ENCODE assay signal across 14 cellular contexts in genomic region chr9:90808890-90809685, GRCh38. TPM values are rescaled to one million over a fixed set of nuclear protein-coding genes. Genes with fewer than 3 reads are reported as not detected.
DNase-seq lines count a peak whose midpoint lies in the region; ATAC-seq and TF ChIP-seq lines count a peak whose summit lies in the region.
"Had no signal": no experiment of that assay in that cellular context is flagged by ENCODE, and none has a peak within 500 bp of the region (broad histone marks: within the 10 kb centered on the region; RNA-seq: fewer than 3 reads in every experiment).

No MANE protein-coding gene starts in this region.

- ATAC-seq in GM21447 (IDR thresholded peaks at IDR 0.05; ENCODE audit: unreplicated experiment), result peak; percentile 51
- no peak for ATAC-seq in GM18520 (IDR thresholded peaks at IDR 0.05; ENCODE audit: unreplicated experiment)
- ATAC-seq in PC-3, result no peak
- no peak for ATAC-seq in GM19351 (IDR thresholded peaks at IDR 0.05; ENCODE audit: unreplicated experiment)
- no peak for ATAC-seq in HG02642 (IDR thresholded peaks at IDR 0.05; ENCODE audit: poor library complexity, unreplicated experiment)

- H3K36me3 ChIP-seq in OCI-LY7 (ENCODE audit: insufficient read depth, low read length) (peaks cover 49% of the 10 kb centered on the region), PC-3 (ENCODE audit: low read depth, low read length) (no peaks in the 10 kb centered on the region)
- H3K36me3 ChIP-seq: BE2C, cardiac muscle cell had no signal

- CTCF ChIA-PET in OCI-LY7 (lab: Charles Lee; ENCODE audit: unreplicated experiment), result interaction anchor here (0.6 kb wide), 1 partner anchor 918 kb away, joined by 3 read pairs; no protein-coding TSS in a partner anchor
- CTCF ChIA-PET in PC-3 (lab: Charles Lee), result no interaction called here

- H3K79me2 ChIP-seq in OCI-LY7 (ENCODE audit: insufficient read depth, low read depth, low read length) (peaks cover 100% of the 10 kb centered on the region), PC-3 (ENCODE audit: low read length) (peaks cover 17% of the 10 kb centered on the region)

- intact Hi-C loops in OCI-LY7 (cut with micrococcal nuclease; ENCODE audit: unreplicated experiment) (loop anchor here (10.0 kb wide), 2 partner anchors 1064 to 1494 kb away; partner anchors contain the start of genes CKS2 and SECISBP2), PC-3 (cut with micrococcal nuclease) (no loop called here)

- H2AFZ ChIP-seq in OCI-LY7 (ENCODE audit: low read length) (no peak overlapping the region), PC-3 (ENCODE audit: low read length) (no peak overlapping the region)

- H3K9me2 ChIP-seq in OCI-LY7 (ENCODE audit: insufficient read depth, low read length) (no peaks in the 10 kb centered on the region), PC-3 (replicated peaks; ENCODE audit: low read length) (no peaks in the 10 kb centered on the region)

- H3K9ac ChIP-seq in PC-3 (ENCODE audit: low read length), result no peak overlapping the region

- no peaks in the 10 kb centered on the region for H3K27me3 ChIP-seq in PC-3 (ENCODE audit: low read length)

- BruUV-seq in OCI-LY7 (replicated peaks; lab: Mats Ljungman, UMichigan) (no TSS peak), PC-3 (replicated peaks; lab: Mats Ljungman, UMichigan) (no TSS peak)

- peak overlapping the region; percentile 8 for H3K4me3 ChIP-seq in OCI-LY7 (ENCODE audit: low read depth, low read length, poor library complexity, severe bottlenecking)
- H3K4me3 ChIP-seq in PC-3 (ENCODE audit: low read length), result no peak overlapping the region
- H3K4me3 ChIP-seq: cardiac muscle cell, skin epidermis had no signal

- POLR2A ChIA-PET in OCI-LY7 (lab: Charles Lee), result interaction anchor here (1.0 to 3.4 kb wide), 4 partner anchors 8 to 72 kb away, joined by 4 to 38 read pairs (median 8); partner anchors contain the start of gene SYK
- POLR2A ChIA-PET in PC-3 (lab: Charles Lee; ENCODE audit: unreplicated experiment), result interaction anchor here (0.6 kb wide), 1 partner anchor 93 kb away, joined by 4 read pairs; no protein-coding TSS in a partner anchor

- peak overlapping the region; percentile 91 for H3K4me2 ChIP-seq in OCI-LY7 (ENCODE audit: low read length)
- H3K4me2 ChIP-seq in PC-3 (ENCODE audit: low read length), result no peak overlapping the region

- H3K4me1 ChIP-seq in OCI-LY7 (ENCODE audit: insufficient read depth, low read length, poor library complexity, severe bottlenecking) (peaks cover 98% of the 10 kb centered on the region), PC-3 (ENCODE audit: insufficient read depth, low read length) (peaks cover 13% of the 10 kb centered on the region)
- H3K4me1 ChIP-seq: BE2C had no signal

- no peak for TF ChIP-seq CTCF in OCI-LY7 (conservative IDR thresholded peaks at IDR 0.05; ENCODE audit: low read length)
- TF ChIP-seq CTCF in PC-3 (conservative IDR thresholded peaks at IDR 0.05; ENCODE audit: low read depth, low read length), result no peak

- H3K27ac ChIP-seq in OCI-LY7 (ENCODE audit: low read depth, low read length, poor library complexity, severe bottlenecking) (peak overlapping the region; percentile 95), PC-3 (ENCODE audit: low read length) (no peak overlapping the region)
- H3K27ac ChIP-seq: cardiac muscle cell had no signal

- H4K20me1 ChIP-seq in OCI-LY7 (ENCODE audit: insufficient read depth, low read length) (peaks cover 5% of the 10 kb centered on the region; the same call in 1 of the 2 replicates), PC-3 (ENCODE audit: low read length) (no peaks in the 10 kb centered on the region)

- no peaks in the 10 kb centered on the region for H3K9me3 ChIP-seq in OCI-LY7 (ENCODE audit: low read length)
- no peaks in the 10 kb centered on the region for H3K9me3 ChIP-seq in PC-3 (ENCODE audit: low read length)
- H3K9me3 ChIP-seq: BE2C had no signal

- peak; percentile 73 for DNase-seq in CD1c-positive myeloid dendritic cell (ENCODE audit: extremely low spot score)
- DNase-seq in OCI-LY7 (ENCODE audit: low spot score), result peak; percentile 36
- peak; percentile 20 for DNase-seq in mucosa of gallbladder (ENCODE audit: low spot score)
- no peak for DNase-seq in PC-3
- DNase-seq: activated CD4-positive, CD25-positive, alpha-beta regulatory T cell treated with anti-CD3 and anti-CD28 coated beads, Interleukin-2, amount 50 U/mL, for 72 hours; activated gamma-delta T cell treated with Interleukin-2 at 50 U/mL for 16 hours; BE2C; SHP77 had no signal

- H3F3A ChIP-seq in PC-3 (ENCODE audit: low read length, unreplicated experiment), result no peaks in the 10 kb centered on the region

RNA-seq across cellular contexts. Expression of gene SYK, which starts 7.5 kb away (rescaled TPM):
- total RNA-seq in OCI-LY7 (2014; rRNA removed; shearing (Covaris generic)), result 106 and 112 TPM in 2 replicates
- total RNA-seq in OCI-LY7 (2022) (175 and 201 TPM in 2 replicates), mucosa of gallbladder (42.9 TPM), PC-3 (2014; rRNA removed) (12.9 and 14.6 TPM in 2 replicates)
- total RNA-seq: cardiac muscle cell had no signal
